Comparison of ENCODE assay signal across 23 cellular contexts in the genomic region with DNA sequence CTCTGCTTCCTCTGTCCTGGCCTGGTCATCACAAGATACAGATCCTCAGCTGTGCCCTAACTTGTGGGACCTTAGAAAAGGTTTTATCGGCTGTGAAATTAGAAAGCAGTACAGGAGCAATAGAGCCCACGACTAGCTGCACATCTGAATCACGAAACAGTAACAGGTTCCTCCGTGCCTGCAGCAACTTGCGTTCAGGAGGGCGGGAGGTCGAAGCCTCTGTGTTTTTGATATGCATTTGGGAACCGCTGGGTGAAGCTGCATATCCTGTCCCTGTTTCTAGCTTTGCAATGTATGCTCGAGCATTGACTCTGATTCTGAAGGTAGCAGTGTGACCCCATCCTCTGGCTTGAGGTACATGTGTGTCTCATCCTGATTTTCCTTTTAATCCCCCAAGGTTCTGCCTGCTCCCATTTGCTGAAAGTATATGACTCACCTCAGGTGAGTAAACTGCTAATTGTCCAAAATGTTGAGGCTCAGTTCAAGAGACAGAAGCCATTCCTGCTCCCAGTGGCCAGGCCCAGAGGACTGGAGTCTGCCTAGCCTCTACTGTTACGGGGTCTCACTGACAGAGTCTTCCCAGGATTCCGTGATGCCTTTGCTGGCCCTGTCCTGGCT. TPM values are rescaled to one million over a fixed set of nuclear protein-coding genes. Genes with fewer than 3 reads are reported as not detected.
DNase-seq lines count a peak whose midpoint lies in the region; ATAC-seq and TF ChIP-seq lines count a peak whose summit lies in the region.
"Had no signal": no experiment of that assay in that cellular context is flagged by ENCODE, and none has a peak within 500 bp of the region (broad histone marks: within the 10 kb centered on the region; RNA-seq: fewer than 3 reads in every experiment).

No MANE protein-coding gene starts in this region.

- 91 to 92% methylated on average over 11 of the region's 11 CpGs for WGBS in GM23248 (ENCODE audit: low coverage in 1 of 2, low lambda C conversion rate in 2 of 2, missing lambda C conversion rate in 2 of 2), 2 experiments

- H3K4me3 Mint-ChIP-seq in Caco-2 (ENCODE audit: unreplicated experiment) = no peak overlapping the region
- H3K4me3 Mint-ChIP-seq: CD14-positive monocyte; central memory CD8-positive, alpha-beta T cell had no signal

- in situ Hi-C loops in GM23248 (cut with MboI) = no loop called here
- in situ Hi-C loops in gastrocnemius medialis (cut with MboI; ENCODE audit: low sequenced_read_pairs in 4 of 4) = no loop called here

- peak overlapping the region; percentile 18; the same call in 1 of the 2 replicates for H3K9ac ChIP-seq in GM23248
- no peak overlapping the region for H3K9ac ChIP-seq in iPS-20b (ENCODE audit: low read depth, low read length)

- DNase-seq in GM23248 = no peak
- no peak for DNase-seq in epithelial cell of prostate (ENCODE audit: low read depth, low spot score)
- DNase-seq in gastrocnemius medialis = no peak
- no peak for DNase-seq in Caco-2
- no peak for DNase-seq in medulla oblongata (ENCODE audit: extremely low spot score)
- no peak for DNase-seq in NCI-H82 (lab: John Stamatoyannopoulos, UW)
- DNase-seq: activated CD4-positive, CD25-positive, alpha-beta regulatory T cell treated with anti-CD3 and anti-CD28 coated beads, Interleukin-2, amount 50 U/mL, for 72 hours; activated effector memory CD4-positive, alpha-beta T cell treated with anti-CD3 and anti-CD28 coated beads, Interleukin-2, amount 50 U/mL, for 16 hours; Kasumi-1; NCI-H1105; NCI-H526 treated with DMSO at 0.1 percent for 48 hours; pancreas; stimulated activated CD4-positive, alpha-beta T cell treated with anti-CD3 and anti-CD28 coated beads, Interleukin-4, amount 100 ng/mL, for 4 hours; T-helper 9 cell had no signal

- H3K27me3 ChIP-seq in GM23248 (replicated peaks; ENCODE audit: insufficient read depth) (no peaks in the 10 kb centered on the region), iPS-20b (ENCODE audit: insufficient read depth, low read length) (no peaks in the 10 kb centered on the region), gastrocnemius medialis (no peaks in the 10 kb centered on the region), Caco-2 (replicated peaks; ENCODE audit: control insufficient read depth, insufficient read depth, low read length) (no peaks in the 10 kb centered on the region)
- H3K27me3 ChIP-seq: adrenal gland, hepatocyte, pancreas had no signal

- ATAC-seq in gastrocnemius medialis = no peak
- no peak for ATAC-seq in HG02938 (IDR thresholded peaks at IDR 0.05; ENCODE audit: unreplicated experiment)

- H3K9me3 Mint-ChIP-seq in Caco-2 (ENCODE audit: unreplicated experiment) = no peaks in the 10 kb centered on the region
- H3K9me3 Mint-ChIP-seq: central memory CD8-positive, alpha-beta T cell had no signal

- BruUV-seq in Caco-2 (replicated peaks; lab: Mats Ljungman, UMichigan) = no TSS peak

- H4K20me1 ChIP-seq in GM23248 (ENCODE audit: insufficient read depth) = no peaks in the 10 kb centered on the region

- no peaks in the 10 kb centered on the region for H3K27me3 Mint-ChIP-seq in Caco-2 (ENCODE audit: insufficient read depth, unreplicated experiment)
- H3K27me3 Mint-ChIP-seq: central memory CD8-positive, alpha-beta T cell had no signal

- CTCF ChIA-PET in Caco-2 (lab: Charles Lee) = no interaction called here

- H3K36me3 ChIP-seq in GM23248 (ENCODE audit: low read depth) (peaks cover 15% of the 10 kb centered on the region), iPS-20b (ENCODE audit: insufficient read depth, low read depth, low read length) (peaks cover 28% of the 10 kb centered on the region; the same call in 1 of the 2 replicates), gastrocnemius medialis (peaks cover 0 to 36% of the 10 kb centered on the region in 2 donors), Caco-2 (ENCODE audit: control insufficient read depth, insufficient read depth, low read length) (no peaks in the 10 kb centered on the region)

- H3K36me3 Mint-ChIP-seq in Caco-2 (ENCODE audit: insufficient read depth, unreplicated experiment) = peaks cover 8% of the 10 kb centered on the region

- TF ChIP-seq POLR2A in gastrocnemius medialis (IDR thresholded peaks at IDR 0.05) = no peak

- no peak overlapping the region for H2AFZ ChIP-seq in GM23248
- H2AFZ ChIP-seq: hepatocyte had no signal

- TF ChIP-seq CTCF in gastrocnemius medialis (IDR thresholded peaks at IDR 0.05 in 4 of 5, conservative IDR thresholded peaks at IDR 0.05 in 1 of 5) (no peak), Caco-2 (IDR thresholded peaks at IDR 0.05; ENCODE audit: insufficient read depth in 1 of 2, low read depth in 1 of 2, low read length in 1 of 2, severe bottlenecking in 1 of 2, unreplicated experiment in 1 of 2) (no peak)

- no peaks in the 10 kb centered on the region for H3K9me2 ChIP-seq in GM23248 (ENCODE audit: insufficient read depth)

- H3K9me3 ChIP-seq in GM23248 (ENCODE audit: low read depth) (no peaks in the 10 kb centered on the region), iPS-20b (ENCODE audit: insufficient read depth, low read depth, low read length) (no peaks in the 10 kb centered on the region), gastrocnemius medialis (no peaks in the 10 kb centered on the region), Caco-2 (no peaks in the 10 kb centered on the region)
- H3K9me3 ChIP-seq: adrenal gland, mucosa of descending colon, pancreas had no signal

- H3K4me3 ChIP-seq in GM23248 = no peak overlapping the region
- H3K4me3 ChIP-seq in iPS-20b (ENCODE audit: low read length) = 0 out of 2 replicates have a peak overlapping the region, but pooled peaks have one; percentile 1
- H3K4me3 ChIP-seq in gastrocnemius medialis = no peak overlapping the region
- H3K4me3 ChIP-seq in Caco-2 (ENCODE audit: low read depth, low read length) = no peak overlapping the region
- H3K4me3 ChIP-seq: adrenal gland, hepatocyte, mucosa of descending colon, pancreas, SK-N-MC, smooth muscle cell had no signal

- no peak overlapping the region for H3K27ac Mint-ChIP-seq in Caco-2 (ENCODE audit: unreplicated experiment)

- H3K79me2 ChIP-seq in GM23248 (ENCODE audit: insufficient read depth) = no peaks in the 10 kb centered on the region
- H3K79me2 ChIP-seq: hepatocyte had no signal

- H3K4me1 Mint-ChIP-seq in Caco-2 (ENCODE audit: low read depth, unreplicated experiment) = no peaks in the 10 kb centered on the region
- H3K4me1 Mint-ChIP-seq: CD14-positive monocyte; central memory CD8-positive, alpha-beta T cell had no signal

- H3K4me2 ChIP-seq in GM23248 (ENCODE audit: unreplicated experiment) = no peak overlapping the region
- H3K4me2 ChIP-seq: hepatocyte, smooth muscle cell had no signal

- peak overlapping the region; percentile 57 for H3K27ac ChIP-seq in GM23248
- H3K27ac ChIP-seq in epithelial cell of prostate = peak overlapping the region; percentile 54
- H3K27ac ChIP-seq in iPS-20b (ENCODE audit: low read length) = no peak overlapping the region
- H3K27ac ChIP-seq in gastrocnemius medialis = peak overlapping the region; percentile 63 to 71 (median 69)
- H3K27ac ChIP-seq: adrenal gland, hepatocyte, pancreas, SK-N-MC had no signal

- H3F3A ChIP-seq in GM23248 (ENCODE audit: insufficient read depth) = 0 out of 2 replicates have a peak, but pooled peaks cover 8% of the 10 kb centered on the region

- no peaks in the 10 kb centered on the region for H3K4me1 ChIP-seq in GM23248 (ENCODE audit: insufficient read depth)
- H3K4me1 ChIP-seq in iPS-20b (ENCODE audit: insufficient read depth, low read length) = peaks cover 14% of the 10 kb centered on the region; the same call in 1 of the 2 replicates
- H3K4me1 ChIP-seq in gastrocnemius medialis = no peaks in the 10 kb centered on the region
- H3K4me1 ChIP-seq in Caco-2 = no peaks in the 10 kb centered on the region
- H3K4me1 ChIP-seq: adrenal gland, pancreas had no signal

- POLR2A ChIA-PET in Caco-2 (lab: Charles Lee) = no interaction called here

- intact Hi-C loops in gastrocnemius medialis (cut with DNase I; ENCODE audit: low total_unique reads) (loop anchor here (10.0 kb wide), 1 partner anchor 204 kb away; the partner anchor contains the start of genes CNST and TFB2M), Caco-2 (cut with micrococcal nuclease; ENCODE audit: unreplicated experiment) (no loop called here)

RNA-seq across cellular contexts. Expression of gene SCCPDH, which starts 44.3 kb away (rescaled TPM):
- total RNA-seq in GM23248 (2014; rRNA removed; shearing (Covaris generic)) = 26.4 and 36.3 TPM in 2 replicates
- polyA plus RNA-seq in GM23248 (2016; fragmentation: Nextera tagmentation; extraction: Ambion mirVana) = 37.5 and 40.3 TPM in 2 replicates
- 10 to 100 TPM; 28.3 to 43.0 (median 35.1) TPM for total RNA-seq in gastrocnemius medialis
- 26.1 and 28.7 TPM in 2 replicates for total RNA-seq in Caco-2 (2022)
